ENCODE assay signal across 13 cellular contexts in genomic region chrX:51682365-51683106, GRCh38. TPM values are rescaled to one million over a fixed set of nuclear protein-coding genes. Genes with fewer than 3 reads are reported as not detected.
"Had no signal": no experiment of that assay in that cellular context is flagged by ENCODE, and none has a peak within 500 bp of the region (broad histone marks: within the 10 kb centered on the region; RNA-seq: fewer than 3 reads in every experiment).

CENPVL2 (minus strand) TSS chrX:51682831; CDS start chrX:51682831, 0 bp downstream.

RNA-seq across cellular contexts. Expression of gene CENPVL2, which starts in this region (rescaled TPM):
- total RNA-seq: activated B cell treated with CpG ODN at 0.5 μM for 24 hours; activated CD4-positive, alpha-beta memory T cell treated with anti-CD3 and anti-CD28 coated beads for 36 hours; activated CD4-positive, alpha-beta memory T cell treated with anti-CD3 and anti-CD28 coated beads, Interleukin-2, amount 10 ng/mL, durations not matched to agents 7 days and 5 days; activated CD4-positive, alpha-beta T cell treated with anti-CD3 and anti-CD28 coated beads, Interleukin-2, amount 10 ng/mL, durations not matched to agents 24 days and 14 days; activated CD4-positive, alpha-beta T cell treated with anti-CD3 and anti-CD28 coated beads, Interleukin-2, amount 10 ng/mL, durations not matched to agents 7 days and 5 days; activated CD8-positive, alpha-beta memory T cell treated with anti-CD3 and anti-CD28 coated beads for 36 hours; activated CD8-positive, alpha-beta memory T cell treated with anti-CD3 and anti-CD28 coated beads, Interleukin-2, amount 10 ng/mL, durations not matched to agents 7 days and 5 days; activated CD8-positive, alpha-beta T cell treated with anti-CD3 and anti-CD28 coated beads for 36 hours; activated CD8-positive, alpha-beta T cell treated with anti-CD3 and anti-CD28 coated beads, Interleukin-2, amount 10 ng/mL, durations not matched to agents 7 days and 5 days; T-cell; T-helper 1 cell treated with Interleukin-12 subunit alpha and Interleukin-12 subunit beta and Interleukin-4 antibody, amounts not matched to agents 30 ng/mL and 1 ng/mL, for 36 hours; T-helper 17 cell; T-helper 2 cell treated with Interferon-gamma antibody and Interleukin-4, amounts not matched to agents 100 ng/mL and 5 ng/mL, for 36 hours had no signal
